In the genomic region with DNA sequence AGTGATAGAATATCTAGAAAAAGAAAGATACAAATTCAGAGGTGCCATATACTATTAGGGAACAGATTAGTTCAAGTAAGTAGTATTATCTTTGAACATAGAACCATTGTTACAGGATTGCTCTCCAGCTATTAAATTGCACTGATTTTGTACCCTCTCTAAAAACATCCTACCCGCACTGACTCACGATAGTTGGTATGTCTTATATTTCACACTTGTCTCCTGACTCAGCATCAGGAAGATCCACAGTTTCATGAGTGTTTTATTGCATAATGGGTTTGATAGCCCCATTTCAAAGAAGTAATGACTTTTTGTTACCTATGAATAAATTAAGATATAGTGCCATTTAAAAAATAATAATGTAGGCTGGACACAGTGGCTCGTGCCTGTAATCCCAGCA, we compare ENCODE assay signal across 15 cellular contexts. TPM values are rescaled to one million over a fixed set of nuclear protein-coding genes. Genes with fewer than 3 reads are reported as not detected.
DNase-seq lines count a peak whose midpoint lies in the region; ATAC-seq and TF ChIP-seq lines count a peak whose summit lies in the region.
"Had no signal": no experiment of that assay in that cellular context is flagged by ENCODE, and none has a peak within 500 bp of the region (broad histone marks: within the 10 kb centered on the region; RNA-seq: fewer than 3 reads in every experiment).

No MANE protein-coding gene starts in this region.

- no peak for ATAC-seq in GM18861 (IDR thresholded peaks at IDR 0.05; ENCODE audit: unreplicated experiment)

- no peak overlapping the region for H3K4me3 ChIP-seq in epithelial cell of esophagus (ENCODE audit: low read length)

- DNase-seq in EL (peak; percentile 66), M059J (ENCODE audit: low read depth) (peak; percentile 15), epithelial cell of esophagus (ENCODE audit: low read depth) (peak; percentile 52), putamen (ENCODE audit: low spot score) (peak; percentile 20), MV-4-11 (lab: John Stamatoyannopoulos, UW) (no peak)
- no peak for DNase-seq in activated CD8-positive, alpha-beta memory T cell treated with anti-CD3 and anti-CD28 coated beads, Interleukin-2, amount 50 U/mL, for 4 hours
- DNase-seq: CD4-positive, alpha-beta memory T cell; DND-41; H9; NCI-H1048; NCI-H1694; NCI-H2107; NCI-H345; NCI-H69 had no signal

- TF ChIP-seq CTCF in epithelial cell of esophagus (IDR thresholded peaks at IDR 0.05; ENCODE audit: insufficient read depth, low read depth, low read length, missing control alignments) = no peak

RNA-seq across cellular contexts. Expression of gene TATDN3, which starts 6.0 kb away (rescaled TPM):
- total RNA-seq in M059J (2014; rRNA removed; shearing (Covaris generic)) = 12.5 and 15.7 TPM in 2 replicates

RNA-seq across cellular contexts. Expression of gene NSL1, which starts 6.1 kb away (rescaled TPM):
- 44.5 and 87.9 TPM in 2 replicates for total RNA-seq in M059J (2014; rRNA removed; shearing (Covaris generic))

RNA-seq across cellular contexts. Expression of gene SPATA45, which starts 49.8 kb away (rescaled TPM):
- total RNA-seq in M059J (2014; rRNA removed; shearing (Covaris generic)) = 1.8 TPM in 1 of 2 replicates, not detected in the other
- total RNA-seq: CD4-positive, alpha-beta memory T cell had no signal

Comparison
In these comparisons a context has a peak if more than half of its experiments do, and no peak if none do; other contexts are left out.
1. DNase-seq: peak in EL (single experiment), M059J (single experiment), epithelial cell of esophagus (single experiment) and putamen (single experiment); none in MV-4-11 (single experiment) and activated CD8-positive, alpha-beta memory T cell treated with anti-CD3 and anti-CD28 coated beads, Interleukin-2, amount 50 U/mL, for 4 hours (single experiment).